ENCODE assay signal across 23 cellular contexts in genomic region chr17:18227635-18228034, GRCh38. TPM values are rescaled to one million over a fixed set of nuclear protein-coding genes. Genes with fewer than 3 reads are reported as not detected.
A peak's percentile ranks its signal among the peaks of the same experiment; 100 is the strongest.
DNase-seq lines count a peak whose midpoint lies in the region; ATAC-seq, FAIRE-seq and TF ChIP-seq lines count a peak whose summit lies in the region.
"Had no signal": no experiment of that assay in that cellular context is flagged by ENCODE, and none has a peak within 500 bp of the region (broad histone marks: within the 10 kb centered on the region; RNA-seq: fewer than 3 reads in every experiment).

No MANE protein-coding gene starts in this region.

- H3K36me3 Mint-ChIP-seq in glutamatergic neuron (ENCODE audit: unreplicated experiment) = no peaks in the 10 kb centered on the region
- H3K36me3 Mint-ChIP-seq: activated naive CD8-positive, alpha-beta T cell had no signal

- peaks cover 29% of the 10 kb centered on the region for H3K4me1 Mint-ChIP-seq in glutamatergic neuron (ENCODE audit: low read depth, unreplicated experiment)

- in situ Hi-C loops in HepG2 (cut with HindIII; ENCODE audit: extremely low pct_ligation_motif_present, low pct_unique_long_range_greater_than_20kb) = no loop called here

- H3K4me1 ChIP-seq in HepG2 (ENCODE audit: insufficient read depth, low read length) (peaks cover 54% of the 10 kb centered on the region), right lobe of liver (no peaks in the 10 kb centered on the region), small intestine (ENCODE audit: control insufficient read depth in 2 of 2, insufficient read depth in 1 of 2, low read depth in 1 of 2, low read length in 1 of 2) (peaks cover 0 to 5% of the 10 kb centered on the region in 2 donors)

- TF ChIP-seq POLR2A in HepG2 (IDR thresholded peaks at IDR 0.05; ENCODE audit: insufficient read depth in 1 of 2, low read depth in 2 of 2, low read length in 2 of 2) (no peak), right lobe of liver (IDR thresholded peaks at IDR 0.05) (no peak)

- TF ChIP-seq EP300 in HepG2 (IDR thresholded peaks at IDR 0.05; ENCODE audit: low read depth in 2 of 2, low read length in 2 of 2) = no peak
- no peak for TF ChIP-seq EP300 in HepG2 (CRISPR knock-in tag; IDR thresholded peaks at IDR 0.05; ENCODE audit: borderline replicate concordance)

- BruUV-seq in HepG2 (replicated peaks; lab: Mats Ljungman, UMichigan) = no TSS peak

- peak overlapping the region; percentile 57 for H3K4me3 Mint-ChIP-seq in glutamatergic neuron (ENCODE audit: unreplicated experiment)
- H3K4me3 Mint-ChIP-seq: activated naive CD8-positive, alpha-beta T cell; dendritic cell treated with granulocyte-macrophage colony-stimulating factor and Interleukin-4, amounts not matched to agents 40 ng/mL and 50 ng/mL, for 4 days had no signal

- POLR2A ChIA-PET in HepG2 (lab: Yijun Ruan, JAX) = no interaction called here

- peaks cover 10% of the 10 kb centered on the region for H3K27me3 Mint-ChIP-seq in glutamatergic neuron (ENCODE audit: unreplicated experiment)
- H3K27me3 Mint-ChIP-seq: activated naive CD8-positive, alpha-beta T cell had no signal

- ATAC-seq in HepG2 (no peak), right lobe of liver (no peak)
- ATAC-seq: left cardiac atrium had no signal

- CTCF ChIA-PET in HepG2 (lab: Yijun Ruan, JAX; ENCODE audit: low intra/inter-chr PET ratio, low total read pairs) = no interaction called here

- H4K20me1 ChIP-seq in HepG2 (ENCODE audit: insufficient read depth, low read length) = peaks cover 4% of the 10 kb centered on the region; the same call in 1 of the 2 replicates

- H3K4me3 ChIP-seq in HepG2 (replicated peaks in 1 of 3; ENCODE audit: insufficient read depth in 1 of 3, low read depth in 2 of 3, low read length in 3 of 3) = no peak overlapping the region
- no peak overlapping the region for H3K4me3 ChIP-seq in right lobe of liver
- H3K4me3 ChIP-seq in small intestine (ENCODE audit: low read depth in 1 of 2, low read length in 2 of 2) = no peak overlapping the region
- H3K4me3 ChIP-seq: tibial nerve had no signal

- H3K9me3 ChIP-seq in HepG2 (ENCODE audit: low read length) (no peaks in the 10 kb centered on the region), right lobe of liver (no peaks in the 10 kb centered on the region), small intestine (ENCODE audit: control insufficient read depth, low read depth) (no peaks in the 10 kb centered on the region)
- H3K9me3 ChIP-seq: tibial nerve had no signal

- H3K27me3 ChIP-seq in HepG2 (ENCODE audit: control insufficient read depth in 1 of 2, insufficient read depth in 2 of 2, low read length in 2 of 2) (no peaks in the 10 kb centered on the region; a peak in 1 of 5 replicates), right lobe of liver (no peaks in the 10 kb centered on the region), small intestine (ENCODE audit: control insufficient read depth in 2 of 2, insufficient read depth in 2 of 2, low read length in 2 of 2) (no peaks in the 10 kb centered on the region)
- H3K27me3 ChIP-seq: brain microvascular endothelial cell, tibial nerve had no signal

- intact Hi-C loops in HepG2 (cut with micrococcal nuclease; ENCODE audit: unreplicated experiment) = no loop called here
- intact Hi-C loops in right lobe of liver (cut with DNase I) = no loop called here

- FAIRE-seq in HepG2 (lab: Jason Lieb, UNC) (no peak), small intestine (lab: Jason Lieb, UNC) (no peak)

- H2AFZ ChIP-seq in HepG2 (ENCODE audit: low read length) = no peak overlapping the region

- peaks cover 12% of the 10 kb centered on the region for H3K9me3 Mint-ChIP-seq in glutamatergic neuron (ENCODE audit: unreplicated experiment)
- H3K9me3 Mint-ChIP-seq: dendritic cell treated with granulocyte-macrophage colony-stimulating factor and Interleukin-4, amounts not matched to agents 40 ng/mL and 50 ng/mL, for 4 days had no signal

- H3K9ac ChIP-seq in HepG2 (ENCODE audit: insufficient read depth, low read depth, low read length) = no peak overlapping the region

- peaks cover 21% of the 10 kb centered on the region for H3K79me2 ChIP-seq in HepG2 (ENCODE audit: insufficient read depth, low read length)

- TF ChIP-seq RAD21 in HepG2 (CRISPR knock-in tag; IDR thresholded peaks at IDR 0.05) = no peak

- H3K4me2 ChIP-seq in HepG2 (ENCODE audit: low read depth, low read length) = no peak overlapping the region

- no peak overlapping the region for H3K27ac Mint-ChIP-seq in glutamatergic neuron (ENCODE audit: unreplicated experiment)
- H3K27ac Mint-ChIP-seq: activated naive CD8-positive, alpha-beta T cell; dendritic cell treated with granulocyte-macrophage colony-stimulating factor and Interleukin-4, amounts not matched to agents 40 ng/mL and 50 ng/mL, for 4 days had no signal

- H3K27ac ChIP-seq in HepG2 (ENCODE audit: extremely low read length, insufficient read depth, low read length) (no peak overlapping the region), right lobe of liver (no peak overlapping the region), small intestine (ENCODE audit: low read depth in 1 of 2, low read length in 1 of 2) (no peak overlapping the region)
- H3K27ac ChIP-seq: brain microvascular endothelial cell, C4-2B, tibial nerve, WERI-Rb-1 had no signal

- 85% methylated on average over 5 of the region's 5 CpGs for WGBS in HepG2 (ENCODE audit: low lambda C conversion rate)
- WGBS in right lobe of liver (ENCODE audit: insufficient coverage, low coverage, low lambda C conversion rate, missing lambda C conversion rate) = 100% methylated on average over 2 of the region's 5 CpGs
- WGBS in small intestine, 3 donors = 95 to 98% (median 98%) methylated on average over 5 of the region's 5 CpGs

- TF ChIP-seq CTCF in HepG2 (CRISPR knock-in tag; IDR thresholded peaks at IDR 0.05) (no peak), right lobe of liver (IDR thresholded peaks at IDR 0.05) (no peak), glutamatergic neuron (IDR thresholded peaks at IDR 0.05; ENCODE audit: partially characterized antibody, unreplicated experiment) (no peak)

- no peak for DNase-seq in HepG2 (ENCODE audit: low spot score)
- no peak for DNase-seq in right lobe of liver
- DNase-seq in glutamatergic neuron = no peak
- DNase-seq in NCI-H146 (lab: John Stamatoyannopoulos, UW) = no peak
- DNase-seq in small intestine = no peak
- no peak for DNase-seq in effector CD8-positive, alpha-beta T cell (lab: John Stamatoyannopoulos, UW)
- DNase-seq: activated CD4-positive, alpha-beta T cell treated with anti-CD3 and anti-CD28 coated beads, Interleukin-2, amount 50 U/mL, for 48 hours; activated T-cell treated with anti-CD3 and anti-CD28 coated beads, Interleukin-2, amount 50 U/mL, for 1 hour; brain microvascular endothelial cell; DMS53; foreskin melanocyte; left cardiac atrium; NCI-H1105; NCI-H2107; NCI-H510A treated with DMSO at 0.1 percent for 48 hours; RPMI8226; stimulated activated CD4-positive, alpha-beta T cell treated with anti-CD3 and anti-CD28 coated beads, Interleukin-12 subunit alpha, Interleukin-12 subunit beta, amount 100 ng/mL, for 4 hours; SW 1271; WERI-Rb-1 had no signal

- H3K36me3 ChIP-seq in HepG2 (replicated peaks in 1 of 2; ENCODE audit: control insufficient read depth in 1 of 2, insufficient read depth in 2 of 2, low read length in 2 of 2) (peaks cover 3% of the 10 kb centered on the region in 2 experiments; a peak in 2 of 5 replicates), right lobe of liver (no peaks in the 10 kb centered on the region), small intestine (ENCODE audit: control insufficient read depth in 2 of 2, insufficient read depth in 2 of 2, low read length in 2 of 2) (no peaks in the 10 kb centered on the region)
- H3K36me3 ChIP-seq: brain microvascular endothelial cell had no signal

RNA-seq across cellular contexts. Expression of gene LLGL1, which starts 2.2 kb away (rescaled TPM):
- 15.3 and 19.7 TPM in 2 replicates for total RNA-seq in HepG2 (2016; rRNA removed; fragmentation: Illumina TruSeq; extraction: Trizol)
- 2.3 and 2.6 TPM in 2 replicates for total RNA-seq in HepG2 (2016; cell fraction: cytosol; rRNA removed; fragmentation: Illumina TruSeq; extraction: Trizol; ENCODE audit: low read depth)
- 15.3 and 17.1 TPM in 2 replicates for total RNA-seq in HepG2 (2016; cell fraction: insoluble cytoplasmic fraction; rRNA removed; fragmentation: Illumina TruSeq; extraction: Trizol)
- total RNA-seq in HepG2 (2016; cell fraction: membrane; rRNA removed; fragmentation: Illumina TruSeq; extraction: Trizol) = 8.6 and 9.8 TPM in 2 replicates
- total RNA-seq in HepG2 (2016; cell fraction: nucleus; rRNA removed; fragmentation: Illumina TruSeq; extraction: Trizol) = 8.6 and 10.2 TPM in 2 replicates
- 15.0 and 18.8 TPM in 2 replicates for polyA plus RNA-seq in HepG2 (2011; rRNA removed)
- 10.4 and 17.8 TPM in 2 replicates for polyA plus RNA-seq in HepG2 (2011; cell fraction: cytosol; rRNA removed)
- polyA plus RNA-seq in HepG2 (2011; cell fraction: nucleus; rRNA removed) = 32.9 and 37.7 TPM in 2 replicates
- 7.1 and 9.0 TPM in 2 replicates for polyA plus RNA-seq in HepG2 (2012)
- polyA plus RNA-seq in HepG2 (2016; cell fraction: cytosol; fragmentation: Illumina TruSeq; extraction: Trizol; ENCODE audit: low read depth) = 1.6 and 1.8 TPM in 2 replicates
- 13.7 and 17.7 TPM in 2 replicates for polyA plus RNA-seq in HepG2 (2016; cell fraction: insoluble cytoplasmic fraction; fragmentation: Illumina TruSeq; extraction: Trizol; ENCODE audit: low read depth)
- 5.4 and 6.6 TPM in 2 replicates for polyA plus RNA-seq in HepG2 (2016; cell fraction: membrane; fragmentation: Illumina TruSeq; extraction: Trizol; ENCODE audit: low read depth)
- 15.0 and 16.9 TPM in 2 replicates for polyA plus RNA-seq in HepG2 (2016; cell fraction: nucleus; fragmentation: Illumina TruSeq; extraction: Trizol; ENCODE audit: insufficient read depth, low read depth)
- polyA minus RNA-seq in HepG2 (2011; rRNA and poly(A)+ RNA removed; ENCODE audit: low replicate concordance) = 19.0 and 51.1 TPM in 2 replicates
- 11.7 and 14.3 TPM in 2 replicates for polyA minus RNA-seq in HepG2 (2011; cell fraction: cytosol; rRNA and poly(A)+ RNA removed)
- polyA minus RNA-seq in HepG2 (2011; cell fraction: nucleus; rRNA and poly(A)+ RNA removed) = 8.6 and 10.4 TPM in 2 replicates
- total RNA-seq in right lobe of liver = 1 to 10 TPM; 2.0 to 8.6 (median 2.8) TPM
- 84.6 TPM for total RNA-seq in glutamatergic neuron (ENCODE audit: unreplicated experiment)
- 1 to 10 TPM; 2.5 to 9.4 (median 3.0) TPM for polyA plus RNA-seq in small intestine

RNA-seq across cellular contexts. Expression of gene FLII, which starts 30.9 kb away (rescaled TPM):
- 130 and 135 TPM in 2 replicates for total RNA-seq in HepG2 (2016; rRNA removed; fragmentation: Illumina TruSeq; extraction: Trizol)
- 20.5 and 23.1 TPM in 2 replicates for total RNA-seq in HepG2 (2016; cell fraction: cytosol; rRNA removed; fragmentation: Illumina TruSeq; extraction: Trizol; ENCODE audit: low read depth)
- 123 and 124 TPM in 2 replicates for total RNA-seq in HepG2 (2016; cell fraction: insoluble cytoplasmic fraction; rRNA removed; fragmentation: Illumina TruSeq; extraction: Trizol)
- total RNA-seq in HepG2 (2016; cell fraction: membrane; rRNA removed; fragmentation: Illumina TruSeq; extraction: Trizol) = 56.6 and 58.5 TPM in 2 replicates
- total RNA-seq in HepG2 (2016; cell fraction: nucleus; rRNA removed; fragmentation: Illumina TruSeq; extraction: Trizol) = 79.3 and 83.0 TPM in 2 replicates
- polyA plus RNA-seq in HepG2 (2011; rRNA removed) = 303 and 324 TPM in 2 replicates
- 189 and 265 TPM in 2 replicates for polyA plus RNA-seq in HepG2 (2011; cell fraction: cytosol; rRNA removed)
- polyA plus RNA-seq in HepG2 (2011; cell fraction: nucleus; rRNA removed) = 685 and 845 TPM in 2 replicates
- polyA plus RNA-seq in HepG2 (2012) = 108 and 130 TPM in 2 replicates
- polyA plus RNA-seq in HepG2 (2016; cell fraction: cytosol; fragmentation: Illumina TruSeq; extraction: Trizol; ENCODE audit: low read depth) = 15.6 and 17.4 TPM in 2 replicates
- polyA plus RNA-seq in HepG2 (2016; cell fraction: insoluble cytoplasmic fraction; fragmentation: Illumina TruSeq; extraction: Trizol; ENCODE audit: low read depth) = 140 and 172 TPM in 2 replicates
- 37.0 and 39.8 TPM in 2 replicates for polyA plus RNA-seq in HepG2 (2016; cell fraction: membrane; fragmentation: Illumina TruSeq; extraction: Trizol; ENCODE audit: low read depth)
- polyA plus RNA-seq in HepG2 (2016; cell fraction: nucleus; fragmentation: Illumina TruSeq; extraction: Trizol; ENCODE audit: insufficient read depth, low read depth) = 198 and 202 TPM in 2 replicates
- polyA minus RNA-seq in HepG2 (2011; rRNA and poly(A)+ RNA removed; ENCODE audit: low replicate concordance) = 413 and 442 TPM in 2 replicates
- polyA minus RNA-seq in HepG2 (2011; cell fraction: cytosol; rRNA and poly(A)+ RNA removed) = 159 and 175 TPM in 2 replicates
- polyA minus RNA-seq in HepG2 (2011; cell fraction: nucleus; rRNA and poly(A)+ RNA removed) = 95.7 and 108 TPM in 2 replicates
- total RNA-seq in right lobe of liver = 100 to 1,000 TPM in 4 of 6 experiments, 10 to 100 TPM in 2; 89.0 to 171 (median 116) TPM
- 203 TPM for total RNA-seq in glutamatergic neuron (ENCODE audit: unreplicated experiment)
- polyA plus RNA-seq in small intestine = 100 to 1,000 TPM; 152 to 360 (median 266) TPM

RNA-seq across cellular contexts. Expression of gene MIEF2, which starts 32.8 kb away (rescaled TPM):
- total RNA-seq in HepG2 (2016; rRNA removed; fragmentation: Illumina TruSeq; extraction: Trizol) (8.0 and 8.2 TPM in 2 replicates), right lobe of liver (10 to 100 TPM in 1 of 6 experiments, 1 to 10 TPM in 5; 5.9 to 10.6 (median 7.1) TPM), glutamatergic neuron (ENCODE audit: unreplicated experiment) (7.4 TPM)
- total RNA-seq in HepG2 (2016; cell fraction: cytosol; rRNA removed; fragmentation: Illumina TruSeq; extraction: Trizol; ENCODE audit: low read depth) = 1.4 and 1.9 TPM in 2 replicates
- 6.8 and 9.6 TPM in 2 replicates for total RNA-seq in HepG2 (2016; cell fraction: insoluble cytoplasmic fraction; rRNA removed; fragmentation: Illumina TruSeq; extraction: Trizol)
- 2.5 and 2.9 TPM in 2 replicates for total RNA-seq in HepG2 (2016; cell fraction: membrane; rRNA removed; fragmentation: Illumina TruSeq; extraction: Trizol)
- 11.8 and 12.5 TPM in 2 replicates for total RNA-seq in HepG2 (2016; cell fraction: nucleus; rRNA removed; fragmentation: Illumina TruSeq; extraction: Trizol)
- polyA plus RNA-seq in HepG2 (2011; rRNA removed) (6.0 and 9.5 TPM in 2 replicates), small intestine (1 to 10 TPM; 4.9 to 8.4 (median 5.7) TPM)
- 10.8 and 16.3 TPM in 2 replicates for polyA plus RNA-seq in HepG2 (2011; cell fraction: cytosol; rRNA removed)
- polyA plus RNA-seq in HepG2 (2011; cell fraction: nucleus; rRNA removed) = 40.2 and 48.1 TPM in 2 replicates
- polyA plus RNA-seq in HepG2 (2012) = 4.3 and 5.9 TPM in 2 replicates
- polyA plus RNA-seq in HepG2 (2016; cell fraction: cytosol; fragmentation: Illumina TruSeq; extraction: Trizol; ENCODE audit: low read depth) = 0.40 and 0.46 TPM in 2 replicates
- polyA plus RNA-seq in HepG2 (2016; cell fraction: insoluble cytoplasmic fraction; fragmentation: Illumina TruSeq; extraction: Trizol; ENCODE audit: low read depth) = 3.5 and 3.7 TPM in 2 replicates
- 1.1 and 1.2 TPM in 2 replicates for polyA plus RNA-seq in HepG2 (2016; cell fraction: membrane; fragmentation: Illumina TruSeq; extraction: Trizol; ENCODE audit: low read depth)
- polyA plus RNA-seq in HepG2 (2016; cell fraction: nucleus; fragmentation: Illumina TruSeq; extraction: Trizol; ENCODE audit: insufficient read depth, low read depth) = 8.4 and 11.9 TPM in 2 replicates
- polyA minus RNA-seq in HepG2 (2011; rRNA and poly(A)+ RNA removed; ENCODE audit: low replicate concordance) = 12.7 and 29.1 TPM in 2 replicates
- 7.4 and 9.1 TPM in 2 replicates for polyA minus RNA-seq in HepG2 (2011; cell fraction: cytosol; rRNA and poly(A)+ RNA removed)
- polyA minus RNA-seq in HepG2 (2011; cell fraction: nucleus; rRNA and poly(A)+ RNA removed) = 18.0 and 20.5 TPM in 2 replicates

RNA-seq across cellular contexts. Expression of gene ALKBH5, which starts 44.0 kb away (rescaled TPM):
- total RNA-seq in HepG2 (2016; rRNA removed; fragmentation: Illumina TruSeq; extraction: Trizol) = 68.9 and 77.9 TPM in 2 replicates
- total RNA-seq in HepG2 (2016; cell fraction: cytosol; rRNA removed; fragmentation: Illumina TruSeq; extraction: Trizol; ENCODE audit: low read depth) = 33.0 and 40.4 TPM in 2 replicates
- 67.3 and 68.1 TPM in 2 replicates for total RNA-seq in HepG2 (2016; cell fraction: insoluble cytoplasmic fraction; rRNA removed; fragmentation: Illumina TruSeq; extraction: Trizol)
- 116 and 133 TPM in 2 replicates for total RNA-seq in HepG2 (2016; cell fraction: membrane; rRNA removed; fragmentation: Illumina TruSeq; extraction: Trizol)
- 33.2 and 35.5 TPM in 2 replicates for total RNA-seq in HepG2 (2016; cell fraction: nucleus; rRNA removed; fragmentation: Illumina TruSeq; extraction: Trizol)
- polyA plus RNA-seq in HepG2 (2011; rRNA removed) = 76.9 and 81.4 TPM in 2 replicates
- polyA plus RNA-seq in HepG2 (2011; cell fraction: cytosol; rRNA removed) = 86.0 TPM in 2 replicates
- 33.7 and 38.7 TPM in 2 replicates for polyA plus RNA-seq in HepG2 (2011; cell fraction: nucleus; rRNA removed)
- 40.0 and 40.1 TPM in 2 replicates for polyA plus RNA-seq in HepG2 (2012)
- 28.2 and 39.0 TPM in 2 replicates for polyA plus RNA-seq in HepG2 (2016; cell fraction: cytosol; fragmentation: Illumina TruSeq; extraction: Trizol; ENCODE audit: low read depth)
- polyA plus RNA-seq in HepG2 (2016; cell fraction: insoluble cytoplasmic fraction; fragmentation: Illumina TruSeq; extraction: Trizol; ENCODE audit: low read depth) = 72.9 and 78.4 TPM in 2 replicates
- 87.0 and 103 TPM in 2 replicates for polyA plus RNA-seq in HepG2 (2016; cell fraction: membrane; fragmentation: Illumina TruSeq; extraction: Trizol; ENCODE audit: low read depth)
- polyA plus RNA-seq in HepG2 (2016; cell fraction: nucleus; fragmentation: Illumina TruSeq; extraction: Trizol; ENCODE audit: insufficient read depth, low read depth) = 49.9 and 55.5 TPM in 2 replicates
- 171 and 230 TPM in 2 replicates for polyA minus RNA-seq in HepG2 (2011; rRNA and poly(A)+ RNA removed; ENCODE audit: low replicate concordance)
- 93.0 and 100 TPM in 2 replicates for polyA minus RNA-seq in HepG2 (2011; cell fraction: cytosol; rRNA and poly(A)+ RNA removed)
- 24.7 and 35.2 TPM in 2 replicates for polyA minus RNA-seq in HepG2 (2011; cell fraction: nucleus; rRNA and poly(A)+ RNA removed)
- total RNA-seq in right lobe of liver = 10 to 100 TPM; 57.5 to 71.8 (median 66.1) TPM
- 62.7 TPM for total RNA-seq in glutamatergic neuron (ENCODE audit: unreplicated experiment)
- 10 to 100 TPM; 36.2 to 42.8 (median 38.4) TPM for polyA plus RNA-seq in small intestine
